Comparison of ENCODE assay signal across 8 cellular contexts in genomic region chr18:8610442-8610801, GRCh38. TPM values are rescaled to one million over a fixed set of nuclear protein-coding genes. Genes with fewer than 3 reads are reported as not detected.
DNase-seq lines count a peak whose midpoint lies in the region; ATAC-seq, FAIRE-seq and TF ChIP-seq lines count a peak whose summit lies in the region.

No MANE protein-coding gene starts in this region.

- TF ChIP-seq CTCF in A549 (IDR thresholded peaks at IDR 0.05) (no peak), right atrium auricular region (IDR thresholded peaks at IDR 0.05) (no peak)

- peak overlapping the region; percentile 91 for H3K9ac ChIP-seq in GM23248

- H3K4me2 ChIP-seq in A549 (peak overlapping the region; percentile 99), GM23248 (ENCODE audit: unreplicated experiment) (peak overlapping the region; percentile 94)

- H2AFZ ChIP-seq in GM23248 = peak overlapping the region; percentile 10

- in situ Hi-C loops in GM23248 (cut with MboI) = no loop called here

- no peaks in the 10 kb centered on the region for H4K20me1 ChIP-seq in GM23248 (ENCODE audit: insufficient read depth)

- H3K4me3 ChIP-seq in A549 (peak overlapping the region; percentile 95), GM23248 (peak overlapping the region; percentile 76), right atrium auricular region (peak overlapping the region; percentile 75 to 87), skin epidermis (peak overlapping the region; percentile 57 to 92 (median 88))

- peaks cover 56% of the 10 kb centered on the region for H3K4me1 Mint-ChIP-seq in activated T-cell treated with anti-CD3 and anti-CD28 coated beads, Interleukin-2, amount 50 U/mL, for 4 hours (ENCODE audit: low read depth)

- H3K9me3 ChIP-seq in A549 (no peaks in the 10 kb centered on the region), GM23248 (ENCODE audit: low read depth) (no peaks in the 10 kb centered on the region), right atrium auricular region (no peaks in the 10 kb centered on the region)

- TF ChIP-seq EP300 in A549 (IDR thresholded peaks at IDR 0.05) = no peak

- no peak for TF ChIP-seq POLR2A in A549 (IDR thresholded peaks at IDR 0.05; ENCODE audit: low read length)

- H3K4me1 ChIP-seq in A549 (peaks cover 22% of the 10 kb centered on the region), GM23248 (ENCODE audit: insufficient read depth) (peaks cover 35% of the 10 kb centered on the region; the same call in 1 of the 2 replicates), right atrium auricular region (peaks cover 0 to 53% of the 10 kb centered on the region in 2 donors)

- no peak for TF ChIP-seq RAD21 in A549 (conservative IDR thresholded peaks at IDR 0.05 in 1 of 2, IDR thresholded peaks at IDR 0.05 in 1 of 2)

- H3K9me2 ChIP-seq in GM23248 (ENCODE audit: insufficient read depth) = no peaks in the 10 kb centered on the region

- peaks cover 56% of the 10 kb centered on the region for H3K79me2 ChIP-seq in GM23248 (ENCODE audit: insufficient read depth)

- POLR2A ChIA-PET in A549 (lab: Yijun Ruan, JAX) = no interaction called here

- FAIRE-seq in A549 (lab: Jason Lieb, UNC) = no peak

- H3K27ac ChIP-seq in A549 = peak overlapping the region; percentile 74 to 97
- peak overlapping the region; percentile 41 for H3K27ac ChIP-seq in GM23248
- peak overlapping the region; percentile 61 to 85 for H3K27ac ChIP-seq in right atrium auricular region
- peak overlapping the region; percentile 62 to 91 (median 85) for H3K27ac ChIP-seq in skin epidermis

- peak overlapping the region; percentile 93 for H3K4me3 Mint-ChIP-seq in activated T-cell treated with anti-CD3 and anti-CD28 coated beads, Interleukin-2, amount 50 U/mL, for 4 hours

- no peaks in the 10 kb centered on the region for H3K9me3 Mint-ChIP-seq in activated T-cell treated with anti-CD3 and anti-CD28 coated beads, Interleukin-2, amount 50 U/mL, for 4 hours

- H3K27me3 Mint-ChIP-seq in activated T-cell treated with anti-CD3 and anti-CD28 coated beads, Interleukin-2, amount 50 U/mL, for 4 hours (ENCODE audit: low read depth) = peaks cover 11% of the 10 kb centered on the region

- CTCF ChIA-PET in A549 (lab: Yijun Ruan, JAX) = interaction anchor here (0.5 to 0.7 kb wide), 2 partner anchors 27 to 1243 kb away, joined by 3 read pairs; no protein-coding TSS in a partner anchor

- peaks cover 6% of the 10 kb centered on the region for H3K36me3 Mint-ChIP-seq in activated T-cell treated with anti-CD3 and anti-CD28 coated beads, Interleukin-2, amount 50 U/mL, for 4 hours (ENCODE audit: insufficient read depth)

- WGBS in A549 (ENCODE audit: missing lambda C conversion rate) = 6% methylated on average over 11 of the region's 11 CpGs
- WGBS in GM23248 (ENCODE audit: low coverage in 1 of 2, low lambda C conversion rate in 2 of 2, missing lambda C conversion rate in 2 of 2), 2 experiments = 3% methylated on average over 11 of the region's 11 CpGs

- DNase-seq in A549 (ENCODE audit: low read depth in 1 of 2, low spot score in 1 of 2) (no peak), GM23248 (peak; percentile 63), right atrium auricular region (ENCODE audit: low spot score) (no peak), NCI-H510A treated with DMSO at 0.1 percent for 48 hours (lab: John Stamatoyannopoulos, UW) (no peak)
- no peak for DNase-seq in activated T-cell treated with anti-CD3 and anti-CD28 coated beads, Interleukin-2, amount 50 U/mL, for 4 hours
- DNase-seq in stimulated activated naive CD4-positive, alpha-beta T cell treated with Interleukin-2 at 50 U/mL for 16 hours (lab: John Stamatoyannopoulos, UW) = no peak

- H3K36me3 ChIP-seq in GM23248 (ENCODE audit: low read depth) = no peaks in the 10 kb centered on the region
- no peaks in the 10 kb centered on the region for H3K36me3 ChIP-seq in right atrium auricular region

- H3F3A ChIP-seq in GM23248 (ENCODE audit: insufficient read depth) = peaks cover 28% of the 10 kb centered on the region

- H3K27me3 ChIP-seq in GM23248 (replicated peaks; ENCODE audit: insufficient read depth) = no peaks in the 10 kb centered on the region
- H3K27me3 ChIP-seq in right atrium auricular region = no peaks in the 10 kb centered on the region

- ATAC-seq in A549 = peak in 1 of 2 experiments; percentile 28; a peak in 3 of 6 replicates
- ATAC-seq in activated T-cell treated with anti-CD3 and anti-CD28 coated beads, Interleukin-2, amount 50 U/mL, for 4 hours = no peak
- ATAC-seq in HG02884 (IDR thresholded peaks at IDR 0.05; ENCODE audit: unreplicated experiment) = no peak

TF ChIP-seq in A549, 52 proteins besides CTCF, POLR2A, EP300 and RAD21:
- TF ChIP-seq NR3C1 (IDR thresholded peaks at IDR 0.05) (no peak), HEYL (CRISPR knock-in tag; IDR thresholded peaks at IDR 0.05) (no peak), EHMT2 (IDR thresholded peaks at IDR 0.05; ENCODE audit: low read depth) (no peak), CBX8 (IDR thresholded peaks at IDR 0.05) (no peak), ZSCAN20 (CRISPR knock-in tag; IDR thresholded peaks at IDR 0.05) (no peak), CBX2 (IDR thresholded peaks at IDR 0.05; ENCODE audit: borderline replicate concordance, low read depth) (no peak), CEBPB (IDR thresholded peaks at IDR 0.05) (no peak), MAFK (IDR thresholded peaks at IDR 0.05; ENCODE audit: partially characterized antibody) (no peak), ATOH8 (CRISPR knock-in tag; IDR thresholded peaks at IDR 0.05; ENCODE audit: low read depth) (no peak), TP53 (CRISPR knock-in tag; IDR thresholded peaks at IDR 0.05) (no peak), PHF8 (IDR thresholded peaks at IDR 0.05; ENCODE audit: borderline replicate concordance, low read depth) (no peak)
- TF ChIP-seq, protein P1, sequence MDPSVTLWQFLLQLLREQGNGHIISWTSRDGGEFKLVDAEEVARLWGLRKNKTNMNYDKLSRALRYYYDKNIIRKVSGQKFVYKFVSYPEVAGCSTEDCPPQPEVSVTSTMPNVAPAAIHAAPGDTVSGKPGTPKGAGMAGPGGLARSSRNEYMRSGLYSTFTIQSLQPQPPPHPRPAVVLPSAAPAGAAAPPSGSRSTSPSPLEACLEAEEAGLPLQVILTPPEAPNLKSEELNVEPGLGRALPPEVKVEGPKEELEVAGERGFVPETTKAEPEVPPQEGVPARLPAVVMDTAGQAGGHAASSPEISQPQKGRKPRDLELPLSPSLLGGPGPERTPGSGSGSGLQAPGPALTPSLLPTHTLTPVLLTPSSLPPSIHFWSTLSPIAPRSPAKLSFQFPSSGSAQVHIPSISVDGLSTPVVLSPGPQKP (IDR thresholded peaks at IDR 0.05; ENCODE audit: low read depth, low read length) = no peak

RNA-seq across cellular contexts. Expression of gene RAB12, which starts 1.2 kb away (rescaled TPM):
- polyA plus RNA-seq in A549 (2011; rRNA removed) (27.6 and 31.3 TPM in 2 replicates), A549 (2017; fragmentation: RNase III; extraction: RNeasy Plus Mini Kit Qiagen cat#74134 plus additional on column Dnase treatment) (23.2 to 23.9 TPM (median 23.4 TPM) in 3 replicates), GM23248 (2016; fragmentation: Nextera tagmentation; extraction: Ambion mirVana) (4.1 and 4.4 TPM in 2 replicates)
- 7.4 and 7.6 TPM in 2 replicates for polyA plus RNA-seq in A549 (2012; cell fraction: cytosol; rRNA removed)
- polyA plus RNA-seq in A549 (2012; cell fraction: nucleus; rRNA removed) = 4.0 and 7.3 TPM in 2 replicates
- polyA minus RNA-seq in A549 (2011; rRNA and poly(A)+ RNA removed) = 8.7 and 9.3 TPM in 2 replicates
- 61.6 and 73.8 TPM in 2 replicates for total RNA-seq in GM23248 (2014; rRNA removed; shearing (Covaris generic))
- total RNA-seq in activated T-cell treated with anti-CD3 and anti-CD28 coated beads, Interleukin-2, amount 50 U/mL, for 4 hours = 10 to 100 TPM; 13.0 to 15.4 (median 13.6) TPM
- total RNA-seq in right atrium auricular region = 10 to 100 TPM; 67.1 to 97.6 TPM
